In genomic region chr7:143299346-143299745, GRCh38 we compare ENCODE assay signal across 16 cellular contexts. TPM values are rescaled to one million over a fixed set of nuclear protein-coding genes. Genes with fewer than 3 reads are reported as not detected.
A peak's percentile ranks its signal among the peaks of the same experiment; 100 is the strongest.
DNase-seq lines count a peak whose midpoint lies in the region; ATAC-seq and TF ChIP-seq lines count a peak whose summit lies in the region.
"Had no signal": no experiment of that assay in that cellular context is flagged by ENCODE, and none has a peak within 500 bp of the region (broad histone marks: within the 10 kb centered on the region; RNA-seq: fewer than 3 reads in every experiment).

No MANE protein-coding gene starts in this region.

- H3K27me3 ChIP-seq in adipocyte (replicated peaks; ENCODE audit: control insufficient read depth, insufficient read depth, low read length) (no peaks in the 10 kb centered on the region), vagina (no peaks in the 10 kb centered on the region)
- H3K27me3 ChIP-seq: ascending aorta, gastroesophageal sphincter, tibial artery had no signal

- DNase-seq in AG20443 (ENCODE audit: low spot score) (peak; percentile 29), ELR (ENCODE audit: low read depth) (peak; percentile 66), adipocyte (ENCODE audit: low read depth) (peak; percentile 13), kidney tubule cell (ENCODE audit: low spot score) (peak; percentile 39), glomerular visceral epithelial cell (ENCODE audit: extremely low spot score) (no peak), NCI-H2081 treated with DMSO at 0.1 percent for 48 hours (lab: John Stamatoyannopoulos, UW) (no peak), vagina (ENCODE audit: extremely low spot score in 2 of 2) (no peak)
- DNase-seq: lower lobe of right lung, natural killer cell, NCI-H2029 treated with DMSO at 0.1 percent for 48 hours, OCI-M1, tibial artery had no signal

- no peaks in the 10 kb centered on the region for H3K9me3 ChIP-seq in adipocyte (ENCODE audit: control insufficient read depth, low read length)
- H3K9me3 ChIP-seq in vagina = no peaks in the 10 kb centered on the region
- H3K9me3 ChIP-seq: ascending aorta, gastroesophageal sphincter, lower lobe of right lung, tibial artery had no signal

- intact Hi-C loops in vagina (cut with DNase I) = no loop called here

- H3K36me3 ChIP-seq in adipocyte (ENCODE audit: control insufficient read depth, insufficient read depth, low read length, severe bottlenecking) = peaks cover 82% of the 10 kb centered on the region
- peaks cover 0 to 88% of the 10 kb centered on the region in 2 donors for H3K36me3 ChIP-seq in vagina

- H3K4me1 ChIP-seq in adipocyte (ENCODE audit: control insufficient read depth, insufficient read depth, low read length) (peaks cover 10% of the 10 kb centered on the region), vagina (peaks cover 20% of the 10 kb centered on the region)

- H3K9ac ChIP-seq in adipocyte (ENCODE audit: low read length) = no peak overlapping the region

- H3K27ac ChIP-seq in vagina = no peak overlapping the region
- H3K27ac ChIP-seq: ascending aorta, gastroesophageal sphincter, lower lobe of right lung, SK-N-MC, tibial artery had no signal

- H3K4me3 ChIP-seq in adipocyte (ENCODE audit: low read length) (no peak overlapping the region), vagina (no peak overlapping the region)
- H3K4me3 ChIP-seq: ascending aorta, gastroesophageal sphincter, lower lobe of right lung, SK-N-MC, tibial artery had no signal

- no peak for TF ChIP-seq CTCF in vagina (IDR thresholded peaks at IDR 0.05)

- ATAC-seq in GM21447 (IDR thresholded peaks at IDR 0.05; ENCODE audit: unreplicated experiment) = no peak
- ATAC-seq: gastroesophageal sphincter had no signal

- TF ChIP-seq POLR2A in vagina (IDR thresholded peaks at IDR 0.05) = no peak

RNA-seq across cellular contexts. Expression of gene CASP2, which starts 11.2 kb away (rescaled TPM):
- 24.8 TPM for total RNA-seq in vagina

RNA-seq across cellular contexts. Expression of gene TMEM139, which starts 14.6 kb away (rescaled TPM):
- total RNA-seq in vagina = not detected
- total RNA-seq: natural killer cell had no signal

RNA-seq across cellular contexts. Expression of gene CLCN1, which starts 16.6 kb away (rescaled TPM):
- total RNA-seq in vagina = not detected
- total RNA-seq: ascending aorta, gastroesophageal sphincter, lower lobe of right lung had no signal

RNA-seq across cellular contexts. Expression of gene GSTK1, which starts 36.1 kb away (rescaled TPM):
- total RNA-seq in vagina = 127 TPM

Comparison
In these comparisons a context has a peak if more than half of its experiments do, and no peak if none do; other contexts are left out.
1. DNase-seq: peak in AG20443 (single experiment), ELR (single experiment), adipocyte (single experiment) and kidney tubule cell (single experiment); none in glomerular visceral epithelial cell (single experiment), NCI-H2081 treated with DMSO at 0.1 percent for 48 hours (single experiment) and vagina (0 of 2).